ENCODE assay signal across 26 cellular contexts in genomic region chr5:14864181-14864812, GRCh38. TPM values are rescaled to one million over a fixed set of nuclear protein-coding genes. Genes with fewer than 3 reads are reported as not detected.
DNase-seq lines count a peak whose midpoint lies in the region; ATAC-seq and TF ChIP-seq lines count a peak whose summit lies in the region.
"Had no signal": no experiment of that assay in that cellular context is flagged by ENCODE, and none has a peak within 500 bp of the region (broad histone marks: within the 10 kb centered on the region; RNA-seq: fewer than 3 reads in every experiment).

No MANE protein-coding gene starts in this region.

- H3K36me3 Mint-ChIP-seq in chondrocyte (ENCODE audit: low read depth): no peaks in the 10 kb centered on the region
- H3K36me3 Mint-ChIP-seq: WTC11 had no signal

- no peak for TF ChIP-seq POLR2A in heart left ventricle (IDR thresholded peaks at IDR 0.05)

- TF ChIP-seq CTCF in heart left ventricle (IDR thresholded peaks at IDR 0.05) (no peak), VCaP (conservative IDR thresholded peaks at IDR 0.05) (no peak), chondrocyte (IDR thresholded peaks at IDR 0.05) (no peak)

- peak overlapping the region in 10 of 12 donors; percentile 14 to 80 (median 52) for H3K27ac ChIP-seq in heart left ventricle
- H3K27ac ChIP-seq in VCaP: peak overlapping the region; percentile 16; the same call in 1 of the 2 replicates
- peak overlapping the region; percentile 58 for H3K27ac ChIP-seq in right cardiac atrium (ENCODE audit: low read length)
- H3K27ac ChIP-seq: body of pancreas, HL-60 had no signal

- no peaks in the 10 kb centered on the region for H3K27me3 Mint-ChIP-seq in chondrocyte (ENCODE audit: low read depth)
- H3K27me3 Mint-ChIP-seq: activated CD4-positive, alpha-beta T cell treated with anti-CD3 and anti-CD28 coated beads, Interleukin-2, amount 10 ng/mL, durations not matched to agents 7 days and 5 days; activated T-cell treated with anti-CD3 and anti-CD28 coated beads, Interleukin-2, amount 50 U/mL, for 24 hours; memory B cell; T-cell had no signal

- H3K4me3 Mint-ChIP-seq in chondrocyte (ENCODE audit: unreplicated experiment): no peak overlapping the region
- H3K4me3 Mint-ChIP-seq: activated CD4-positive, alpha-beta T cell treated with anti-CD3 and anti-CD28 coated beads, Interleukin-2, amount 10 ng/mL, durations not matched to agents 7 days and 5 days; activated T-cell treated with anti-CD3 and anti-CD28 coated beads, Interleukin-2, amount 50 U/mL, for 24 hours; CD8-positive, alpha-beta T cell; memory B cell; T-cell; WTC11 had no signal

- no peak for DNase-seq in heart left ventricle
- DNase-seq in Right ventricle myocardium inferior (ENCODE audit: missing footprints): no peak
- DNase-seq in right cardiac atrium: no peak
- no peak for DNase-seq in stimulated activated CD4-positive, alpha-beta T cell treated with anti-CD3 and anti-CD28 coated beads, Interleukin-2, amount 100 ng/mL, for 48 hours
- DNase-seq in chondrocyte (ENCODE audit: low spot score): no peak
- DNase-seq: activated CD4-positive, alpha-beta T cell treated with anti-CD3 and anti-CD28 coated beads, Interleukin-2, amount 10 ng/mL, durations not matched to agents 7 days and 5 days; activated naive CD4-positive, alpha-beta T cell; activated T-cell treated with anti-CD3 and anti-CD28 coated beads, Interleukin-2, amount 50 U/mL, for 24 hours; body of pancreas; CD8-positive, alpha-beta T cell; cerebellar nuclear complex; KG1; MM.1S; NCI-H1105 treated with DMSO at 0.1 percent for 48 hours; NCI-H446; NCI-H82; retina; RPMI8226; stimulated activated CD4-positive, alpha-beta T cell treated with anti-CD3 and anti-CD28 coated beads, Interleukin-1b, Interleukin-23, amount 100 ng/mL, for 48 hours; stimulated activated naive CD8-positive, alpha-beta T cell treated with anti-CD3 and anti-CD28 coated beads, Interleukin-15, Interleukin-2, amounts not matched to agents 100 U/mL and 50 U/mL, for 24 hours; T-cell had no signal

- intact Hi-C loops in heart left ventricle (cut with DNase I): no loop called here
- intact Hi-C loops in Right ventricle myocardium inferior (cut with DNase I): no loop called here
- intact Hi-C loops in right cardiac atrium (cut with DNase I): loop anchor here in 2 of 4 donors (10.0 kb wide), 2 partner anchors 119 to 141 kb away; no protein-coding TSS in a partner anchor

- H3K4me1 ChIP-seq in heart left ventricle: peaks cover 0 to 78% (median 41%) of the 10 kb centered on the region in 12 donors
- peaks cover 21% of the 10 kb centered on the region for H3K4me1 ChIP-seq in right cardiac atrium (ENCODE audit: control insufficient read depth, insufficient read depth, low read length)

- H3K27me3 ChIP-seq in heart left ventricle (no peaks in the 10 kb centered on the region), right cardiac atrium (ENCODE audit: control insufficient read depth, insufficient read depth) (no peaks in the 10 kb centered on the region)
- H3K27me3 ChIP-seq: body of pancreas had no signal

- H3K4me3 ChIP-seq in heart left ventricle (no peak overlapping the region), right cardiac atrium (ENCODE audit: low read length) (no peak overlapping the region)
- H3K4me3 ChIP-seq: body of pancreas had no signal

- H3K36me3 ChIP-seq in heart left ventricle: no peaks in the 10 kb centered on the region

- 71 to 86% (median 85%) methylated on average over 2 of the region's 2 CpGs for WGBS in heart left ventricle, 4 donors
- 98% methylated on average over 2 of the region's 2 CpGs for WGBS in right cardiac atrium

- ATAC-seq in heart left ventricle (peak; percentile 47 to 72 (median 58)), Right ventricle myocardium inferior (no peak), right cardiac atrium (no peak), GM18870 (IDR thresholded peaks at IDR 0.05; ENCODE audit: unreplicated experiment) (no peak)
- ATAC-seq: body of pancreas; CD8-positive, alpha-beta T cell; stimulated activated naive CD8-positive, alpha-beta T cell treated with anti-CD3 and anti-CD28 coated beads, Interleukin-15, Interleukin-2, amounts not matched to agents 100 U/mL and 50 U/mL, for 24 hours; T-cell; WTC11 had no signal

- no peaks in the 10 kb centered on the region for H3K9me3 Mint-ChIP-seq in chondrocyte (ENCODE audit: low read depth)
- H3K9me3 Mint-ChIP-seq: activated CD4-positive, alpha-beta T cell treated with anti-CD3 and anti-CD28 coated beads, Interleukin-2, amount 10 ng/mL, durations not matched to agents 7 days and 5 days; activated T-cell treated with anti-CD3 and anti-CD28 coated beads, Interleukin-2, amount 50 U/mL, for 24 hours; CD8-positive, alpha-beta T cell; memory B cell; T-cell had no signal

- H3K4me1 Mint-ChIP-seq in chondrocyte (ENCODE audit: low read depth): peaks cover 22% of the 10 kb centered on the region

- H3K9me3 ChIP-seq in heart left ventricle (no peaks in the 10 kb centered on the region), right cardiac atrium (ENCODE audit: control insufficient read depth, low read length) (no peaks in the 10 kb centered on the region)
- H3K9me3 ChIP-seq: body of pancreas had no signal

- H3K27ac Mint-ChIP-seq in chondrocyte (ENCODE audit: unreplicated experiment): no peak overlapping the region
- H3K27ac Mint-ChIP-seq: activated CD4-positive, alpha-beta T cell treated with anti-CD3 and anti-CD28 coated beads, Interleukin-2, amount 10 ng/mL, durations not matched to agents 7 days and 5 days; activated T-cell treated with anti-CD3 and anti-CD28 coated beads, Interleukin-2, amount 50 U/mL, for 24 hours; CD8-positive, alpha-beta T cell; WTC11 had no signal

RNA-seq across cellular contexts. Expression of gene ANKH, which starts 7.3 kb away (rescaled TPM):
- total RNA-seq in heart left ventricle (100 to 1,000 TPM in 8 of 9 donors, 10 to 100 TPM in 1; 87.1 to 260 (median 177) TPM), Right ventricle myocardium inferior (156 TPM), right cardiac atrium (100 to 1,000 TPM; 132 to 155 (median 138) TPM), chondrocyte (97.2 to 117 TPM (median 114 TPM) in 3 replicates)
- polyA plus RNA-seq in heart left ventricle (10 to 100 TPM; 54.1 to 59.7 TPM), right cardiac atrium (60.9 TPM)

Comparison
In these comparisons a context has a peak if more than half of its experiments do, and no peak if none do; other contexts are left out.
1. ATAC-seq: peak in heart left ventricle (4 of 4); none in Right ventricle myocardium inferior (single experiment), right cardiac atrium (0 of 2) and GM18870 (single experiment).
2. Peak in every context shown above with its lines, with median percentiles within 50 percentile points of each other: H3K27ac ChIP-seq.